1 cellular context compared by ENCODE assay signal in the genomic region with DNA sequence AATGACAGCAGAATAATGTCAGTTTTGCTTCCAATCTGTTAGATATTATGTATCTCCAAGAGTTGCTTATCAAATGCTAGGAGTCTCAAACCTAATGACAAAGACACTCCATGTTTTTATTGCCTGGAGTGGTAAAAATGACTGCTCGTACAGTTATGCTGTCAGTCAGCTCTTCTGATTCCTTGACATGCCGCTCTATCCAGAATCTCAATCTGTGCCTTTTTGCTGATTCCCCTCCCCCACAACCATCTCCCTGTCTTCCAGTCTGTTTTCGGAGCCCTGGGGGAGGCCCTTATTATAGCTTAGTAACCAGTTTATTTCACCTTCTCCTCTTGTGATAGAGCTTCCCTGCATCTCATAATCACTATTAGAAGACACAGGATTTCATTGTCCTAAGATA.
A peak's percentile ranks its signal among the peaks of the same experiment; 100 is the strongest.
TF ChIP-seq lines count a peak whose summit lies in the region.

No MANE protein-coding gene starts in this region.

TF ChIP-seq in HepG2, 621 proteins besides CTCF, POLR2A, EP300 and RAD21:
- TF ChIP-seq, protein P1, sequence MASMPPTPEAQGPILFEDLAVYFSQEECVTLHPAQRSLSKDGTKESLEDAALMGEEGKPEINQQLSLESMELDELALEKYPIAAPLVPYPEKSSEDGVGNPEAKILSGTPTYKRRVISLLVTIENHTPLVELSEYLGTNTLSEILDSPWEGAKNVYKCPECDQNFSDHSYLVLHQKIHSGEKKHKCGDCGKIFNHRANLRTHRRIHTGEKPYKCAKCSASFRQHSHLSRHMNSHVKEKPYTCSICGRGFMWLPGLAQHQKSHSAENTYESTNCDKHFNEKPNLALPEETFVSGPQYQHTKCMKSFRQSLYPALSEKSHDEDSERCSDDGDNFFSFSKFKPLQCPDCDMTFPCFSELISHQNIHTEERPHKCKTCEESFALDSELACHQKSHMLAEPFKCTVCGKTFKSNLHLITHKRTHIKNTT (CRISPR knock-in tag; IDR thresholded peaks at IDR 0.05), result no peak
- TF ChIP-seq ZNF281 (CRISPR knock-in tag; IDR thresholded peaks at IDR 0.05; ENCODE audit: borderline replicate concordance) (0 out of 2 replicates have a peak, but pooled peaks have one; percentile 13), SATB2 (CRISPR knock-in tag; IDR thresholded peaks at IDR 0.05) (no peak), ZNF746 (CRISPR knock-in tag; IDR thresholded peaks at IDR 0.05) (no peak)
- TF ChIP-seq, protein P2, sequence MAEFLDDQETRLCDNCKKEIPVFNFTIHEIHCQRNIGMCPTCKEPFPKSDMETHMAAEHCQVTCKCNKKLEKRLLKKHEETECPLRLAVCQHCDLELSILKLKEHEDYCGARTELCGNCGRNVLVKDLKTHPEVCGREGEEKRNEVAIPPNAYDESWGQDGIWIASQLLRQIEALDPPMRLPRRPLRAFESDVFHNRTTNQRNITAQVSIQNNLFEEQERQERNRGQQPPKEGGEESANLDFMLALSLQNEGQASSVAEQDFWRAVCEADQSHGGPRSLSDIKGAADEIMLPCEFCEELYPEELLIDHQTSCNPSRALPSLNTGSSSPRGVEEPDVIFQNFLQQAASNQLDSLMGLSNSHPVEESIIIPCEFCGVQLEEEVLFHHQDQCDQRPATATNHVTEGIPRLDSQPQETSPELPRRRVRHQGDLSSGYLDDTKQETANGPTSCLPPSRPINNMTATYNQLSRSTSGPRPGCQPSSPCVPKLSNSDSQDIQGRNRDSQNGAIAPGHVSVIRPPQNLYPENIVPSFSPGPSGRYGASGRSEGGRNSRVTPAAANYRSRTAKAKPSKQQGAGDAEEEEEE (CRISPR knock-in tag; IDR thresholded peaks at IDR 0.05; ENCODE audit: borderline replicate concordance), result no peak
